Comparison of ENCODE assay signal across 9 cellular contexts in the genomic region with DNA sequence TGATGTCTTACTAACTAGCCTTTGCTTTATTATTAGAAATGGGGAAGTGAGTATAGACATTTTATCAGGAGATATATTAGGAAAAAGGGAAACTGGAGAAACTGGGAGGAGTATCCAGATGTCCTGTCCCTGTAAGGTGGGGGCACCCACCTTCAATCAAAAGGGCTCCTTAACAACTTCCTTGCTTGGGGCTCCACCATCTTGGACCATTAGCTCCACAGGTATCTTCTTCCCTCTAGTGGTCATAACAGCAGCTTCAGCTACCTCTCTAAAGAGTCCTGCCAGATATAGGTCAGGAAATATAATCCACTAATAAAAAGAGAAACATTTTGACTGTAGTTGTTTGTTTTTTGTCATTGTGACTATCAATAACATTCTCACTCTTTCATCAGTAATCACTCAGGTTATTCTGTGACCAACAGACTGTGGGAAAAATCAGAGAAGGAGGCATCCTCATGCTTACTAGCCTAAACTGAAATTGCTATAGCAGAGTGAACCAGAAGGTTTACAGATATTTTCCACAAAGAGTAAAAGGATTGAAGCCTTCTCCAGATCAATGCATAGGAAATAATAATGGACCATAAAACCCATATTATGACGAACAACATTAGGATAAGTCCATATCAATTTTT. TPM values are rescaled to one million over a fixed set of nuclear protein-coding genes. Genes with fewer than 3 reads are reported as not detected.
A peak's percentile ranks its signal among the peaks of the same experiment; 100 is the strongest.
DNase-seq lines count a peak whose midpoint lies in the region; ATAC-seq and TF ChIP-seq lines count a peak whose summit lies in the region.
"Had no signal": no experiment of that assay in that cellular context is flagged by ENCODE, and none has a peak within 500 bp of the region (broad histone marks: within the 10 kb centered on the region; RNA-seq: fewer than 3 reads in every experiment).

No MANE protein-coding gene starts in this region.

- H3K4me3 Mint-ChIP-seq in activated T-cell treated with anti-CD3 and anti-CD28 coated beads, Interleukin-2, amount 50 U/mL, for 72 hours: no peak overlapping the region
- H3K4me3 Mint-ChIP-seq in endothelial cell (ENCODE audit: unreplicated experiment): no peak overlapping the region
- no peak overlapping the region for H3K4me3 Mint-ChIP-seq in T-helper 2 cell treated with Interferon-gamma antibody and Interleukin-4, amounts not matched to agents 5 μg/mL and 100 μg/mL, for 36 hours

- peak; percentile 35 to 49 for ATAC-seq in activated T-cell treated with anti-CD3 and anti-CD28 coated beads, Interleukin-2, amount 50 U/mL, for 72 hours (replicated peaks in 1 of 2)
- ATAC-seq in HG02610 (IDR thresholded peaks at IDR 0.05; ENCODE audit: unreplicated experiment): peak; percentile 81

- no peak overlapping the region for H3K4me3 ChIP-seq in NB4 (ENCODE audit: low read depth, low read length)

- no peaks in the 10 kb centered on the region for H3K4me1 Mint-ChIP-seq in activated T-cell treated with anti-CD3 and anti-CD28 coated beads, Interleukin-2, amount 50 U/mL, for 72 hours (ENCODE audit: low read depth)
- H3K4me1 Mint-ChIP-seq in endothelial cell (ENCODE audit: unreplicated experiment): no peaks in the 10 kb centered on the region
- H3K4me1 Mint-ChIP-seq in T-helper 2 cell treated with Interferon-gamma antibody and Interleukin-4, amounts not matched to agents 5 μg/mL and 100 μg/mL, for 36 hours (ENCODE audit: low read depth): no peaks in the 10 kb centered on the region

- TF ChIP-seq CTCF in NB4 (IDR thresholded peaks at IDR 0.05; ENCODE audit: low read depth, low read length) (peak; percentile 55), endothelial cell (IDR thresholded peaks at IDR 0.05; ENCODE audit: unreplicated experiment) (peak; percentile 43)

- no peaks in the 10 kb centered on the region for H3K27me3 Mint-ChIP-seq in activated T-cell treated with anti-CD3 and anti-CD28 coated beads, Interleukin-2, amount 50 U/mL, for 72 hours (ENCODE audit: low read depth)
- H3K27me3 Mint-ChIP-seq in endothelial cell (ENCODE audit: unreplicated experiment): no peaks in the 10 kb centered on the region
- H3K27me3 Mint-ChIP-seq in T-helper 2 cell treated with Interferon-gamma antibody and Interleukin-4, amounts not matched to agents 5 μg/mL and 100 μg/mL, for 36 hours (ENCODE audit: low read depth): no peaks in the 10 kb centered on the region

- no peaks in the 10 kb centered on the region for H3K36me3 Mint-ChIP-seq in activated T-cell treated with anti-CD3 and anti-CD28 coated beads, Interleukin-2, amount 50 U/mL, for 72 hours (ENCODE audit: insufficient read depth in 2 of 2)
- no peaks in the 10 kb centered on the region for H3K36me3 Mint-ChIP-seq in endothelial cell (ENCODE audit: low read depth, unreplicated experiment)
- no peaks in the 10 kb centered on the region for H3K36me3 Mint-ChIP-seq in T-helper 2 cell treated with Interferon-gamma antibody and Interleukin-4, amounts not matched to agents 5 μg/mL and 100 μg/mL, for 36 hours (ENCODE audit: low read depth)

- H3K27ac Mint-ChIP-seq in activated T-cell treated with anti-CD3 and anti-CD28 coated beads, Interleukin-2, amount 50 U/mL, for 72 hours: no peak overlapping the region
- no peak overlapping the region for H3K27ac Mint-ChIP-seq in endothelial cell (ENCODE audit: unreplicated experiment)
- no peak overlapping the region for H3K27ac Mint-ChIP-seq in T-helper 2 cell treated with Interferon-gamma antibody and Interleukin-4, amounts not matched to agents 5 μg/mL and 100 μg/mL, for 36 hours

- no peak for TF ChIP-seq POLR2A in NB4 (IDR thresholded peaks at IDR 0.05; ENCODE audit: extremely low read depth, insufficient read length)

- DNase-seq in activated T-cell treated with anti-CD3 and anti-CD28 coated beads, Interleukin-2, amount 50 U/mL, for 72 hours: no peak
- DNase-seq in activated T-cell treated with anti-CD3 and anti-CD28 coated beads for 4 hours (no peak), NB4 (ENCODE audit: low read depth) (peak; percentile 24), endothelial cell (ENCODE audit: low spot score) (no peak), foreskin melanocyte (no peak), NCI-H2171 treated with DMSO at 0.1 percent for 48 hours (lab: John Stamatoyannopoulos, UW) (no peak)
- no peak for DNase-seq in T-helper 2 cell treated with Interferon-gamma antibody and Interleukin-4, amounts not matched to agents 5 μg/mL and 100 μg/mL, for 36 hours (ENCODE audit: low spot score)

- H3K9me3 Mint-ChIP-seq in activated T-cell treated with anti-CD3 and anti-CD28 coated beads, Interleukin-2, amount 50 U/mL, for 72 hours: no peaks in the 10 kb centered on the region
- H3K9me3 Mint-ChIP-seq in endothelial cell (ENCODE audit: unreplicated experiment): no peaks in the 10 kb centered on the region
- H3K9me3 Mint-ChIP-seq in T-helper 2 cell treated with Interferon-gamma antibody and Interleukin-4, amounts not matched to agents 5 μg/mL and 100 μg/mL, for 36 hours: no peaks in the 10 kb centered on the region

RNA-seq across cellular contexts. Expression of gene OR51B4, which starts 10.4 kb away (rescaled TPM):
- not detected for total RNA-seq in activated T-cell treated with anti-CD3 and anti-CD28 coated beads, Interleukin-2, amount 50 U/mL, for 72 hours
- 0.49 TPM for total RNA-seq in endothelial cell (ENCODE audit: unreplicated experiment)
- total RNA-seq: subcutaneous adipose tissue had no signal

RNA-seq across cellular contexts. Expression of gene HBE1, which starts 21.6 kb away (rescaled TPM):
- total RNA-seq in activated T-cell treated with anti-CD3 and anti-CD28 coated beads, Interleukin-2, amount 50 U/mL, for 72 hours: not detected
- not detected for total RNA-seq in endothelial cell (ENCODE audit: unreplicated experiment)
- total RNA-seq: subcutaneous adipose tissue had no signal

RNA-seq across cellular contexts. Expression of gene OR51B2, which starts 32.8 kb away (rescaled TPM):
- not detected for total RNA-seq in activated T-cell treated with anti-CD3 and anti-CD28 coated beads, Interleukin-2, amount 50 U/mL, for 72 hours
- not detected for total RNA-seq in endothelial cell (ENCODE audit: unreplicated experiment)
- total RNA-seq: subcutaneous adipose tissue had no signal

RNA-seq across cellular contexts. Expression of gene HBG2, which starts 36.7 kb away (rescaled TPM):
- total RNA-seq in activated T-cell treated with anti-CD3 and anti-CD28 coated beads, Interleukin-2, amount 50 U/mL, for 72 hours: not detected
- total RNA-seq in endothelial cell (ENCODE audit: unreplicated experiment): 0.82 TPM
- total RNA-seq: subcutaneous adipose tissue had no signal

RNA-seq across cellular contexts. Expression of gene HBG1, which starts 41.7 kb away (rescaled TPM):
- total RNA-seq in activated T-cell treated with anti-CD3 and anti-CD28 coated beads, Interleukin-2, amount 50 U/mL, for 72 hours: not detected
- not detected for total RNA-seq in endothelial cell (ENCODE audit: unreplicated experiment)
- total RNA-seq: subcutaneous adipose tissue had no signal
